ENCODE assay signal across 26 cellular contexts in the genomic region with DNA sequence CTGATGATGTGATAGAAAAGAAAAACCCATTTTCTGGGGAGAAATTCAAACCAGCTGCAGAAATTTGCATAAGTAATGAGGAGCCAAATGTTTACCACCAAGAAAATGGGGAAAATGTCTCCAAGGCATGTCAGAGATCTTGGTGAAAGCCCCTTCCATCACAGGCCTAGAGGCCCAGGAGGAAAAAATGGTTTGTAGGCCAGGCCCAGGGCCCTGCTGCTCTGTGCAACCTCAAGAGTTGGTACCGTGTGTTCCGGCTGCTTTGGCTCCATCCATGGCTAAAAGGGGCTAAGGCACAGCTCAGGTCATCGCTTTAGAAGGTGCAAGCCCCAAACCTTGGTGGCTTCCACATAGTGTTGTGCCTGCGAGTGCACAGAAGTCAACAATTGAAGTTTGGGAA.
"Had no signal": no experiment of that assay in that cellular context is flagged by ENCODE, and none has a peak within 500 bp of the region (broad histone marks: within the 10 kb centered on the region; RNA-seq: fewer than 3 reads in every experiment).

No MANE protein-coding gene starts in this region.

- DNase-seq: hypothalamus; islet precursor cell; left ventricle myocardium inferior; midbrain; mucosa of descending colon; naive thymus-derived CD4-positive, alpha-beta T cell; nucleus accumbens; pancreas; posterior cingulate gyrus; retina; right cardiac atrium; sigmoid colon; small intestine; spleen; stimulated activated CD4-positive, alpha-beta T cell treated with anti-CD3 and anti-CD28 coated beads, Interleukin-4, amount 100 ng/mL, for 4 hours; stimulated activated CD8-positive, alpha-beta memory T cell treated with anti-CD3 and anti-CD28 coated beads, Interleukin-4, amount 100 ng/mL, for 48 hours; stimulated activated naive CD4-positive, alpha-beta T cell treated with Interleukin-2 at 50 U/mL for 16 hours; stimulated activated naive CD8-positive, alpha-beta T cell treated with anti-CD3 and anti-CD28 coated beads, Interleukin-15, amount 100 ng/mL, for 72 hours; substantia nigra; uterus had no signal

- H3K27me3 ChIP-seq: pancreas, sigmoid colon, spleen, tibial nerve, uterus had no signal

- H3K9me3 ChIP-seq: pancreas, prostate gland, uterus had no signal

- H3K4me1 Mint-ChIP-seq: naive thymus-derived CD4-positive, alpha-beta T cell; stimulated activated memory B cell treated with anti-CD40 and anti-IgM and Interleukin-4, amounts not matched to agents 10 μg/mL and 1 μg/mL and 100 μg/mL, for 72 hours; stimulated activated naive CD8-positive, alpha-beta T cell treated with anti-CD3 and anti-CD28 coated beads, Interleukin-15, amount 100 ng/mL, for 72 hours had no signal

- H3K27ac ChIP-seq: left ventricle myocardium inferior, pancreas, prostate gland, sigmoid colon, spleen, tibial nerve, uterus had no signal

- H3K36me3 ChIP-seq: left ventricle myocardium inferior, pancreas, prostate gland, sigmoid colon, spleen, tibial nerve, uterus had no signal

- FAIRE-seq: pancreas, small intestine had no signal

- H3K4me3 Mint-ChIP-seq: naive thymus-derived CD4-positive, alpha-beta T cell; natural killer cell treated with Interleukin-12 subunit alpha and Interleukin-12 subunit beta and Interleukin-15 and Interleukin-18, amount 100 ng/mL, for 72 hours; stimulated activated memory B cell treated with anti-CD40 and anti-IgM and Interleukin-4, amounts not matched to agents 10 μg/mL and 1 μg/mL and 100 μg/mL, for 72 hours; stimulated activated naive CD8-positive, alpha-beta T cell treated with anti-CD3 and anti-CD28 coated beads, Interleukin-15, amount 100 ng/mL, for 72 hours; type B pancreatic cell had no signal

- H3K27me3 Mint-ChIP-seq: naive thymus-derived CD4-positive, alpha-beta T cell; natural killer cell treated with Interleukin-12 subunit alpha and Interleukin-12 subunit beta and Interleukin-15 and Interleukin-18, amount 100 ng/mL, for 72 hours; stimulated activated memory B cell treated with anti-CD40 and anti-IgM and Interleukin-4, amounts not matched to agents 10 μg/mL and 1 μg/mL and 100 μg/mL, for 72 hours; stimulated activated naive CD8-positive, alpha-beta T cell treated with anti-CD3 and anti-CD28 coated beads, Interleukin-15, amount 100 ng/mL, for 72 hours had no signal

- H3K4me3 ChIP-seq: left ventricle myocardium inferior, lung, mucosa of descending colon, pancreas, prostate gland, sigmoid colon, spleen, tibial nerve, uterus had no signal

- ATAC-seq: mucosa of descending colon; naive thymus-derived CD4-positive, alpha-beta T cell; natural killer cell treated with Interleukin-12 subunit alpha and Interleukin-12 subunit beta and Interleukin-15 and Interleukin-18, amount 100 ng/mL, for 72 hours; pancreas; right cardiac atrium; stimulated activated memory B cell treated with anti-CD40 and anti-IgM and Interleukin-4, amounts not matched to agents 10 μg/mL and 1 μg/mL and 100 μg/mL, for 72 hours; stimulated activated naive CD8-positive, alpha-beta T cell treated with anti-CD3 and anti-CD28 coated beads, Interleukin-15, amount 100 ng/mL, for 72 hours had no signal

- H3K36me3 Mint-ChIP-seq: naive thymus-derived CD4-positive, alpha-beta T cell; natural killer cell treated with Interleukin-12 subunit alpha and Interleukin-12 subunit beta and Interleukin-15 and Interleukin-18, amount 100 ng/mL, for 72 hours had no signal

- H3K4me1 ChIP-seq: left ventricle myocardium inferior, pancreas, prostate gland, sigmoid colon, spleen, tibial nerve, uterus had no signal

- H3K27ac Mint-ChIP-seq: naive thymus-derived CD4-positive, alpha-beta T cell; natural killer cell treated with Interleukin-12 subunit alpha and Interleukin-12 subunit beta and Interleukin-15 and Interleukin-18, amount 100 ng/mL, for 72 hours; stimulated activated memory B cell treated with anti-CD40 and anti-IgM and Interleukin-4, amounts not matched to agents 10 μg/mL and 1 μg/mL and 100 μg/mL, for 72 hours; stimulated activated naive CD8-positive, alpha-beta T cell treated with anti-CD3 and anti-CD28 coated beads, Interleukin-15, amount 100 ng/mL, for 72 hours; type B pancreatic cell had no signal
